Comparison of ENCODE assay signal across 37 cellular contexts in the genomic region with DNA sequence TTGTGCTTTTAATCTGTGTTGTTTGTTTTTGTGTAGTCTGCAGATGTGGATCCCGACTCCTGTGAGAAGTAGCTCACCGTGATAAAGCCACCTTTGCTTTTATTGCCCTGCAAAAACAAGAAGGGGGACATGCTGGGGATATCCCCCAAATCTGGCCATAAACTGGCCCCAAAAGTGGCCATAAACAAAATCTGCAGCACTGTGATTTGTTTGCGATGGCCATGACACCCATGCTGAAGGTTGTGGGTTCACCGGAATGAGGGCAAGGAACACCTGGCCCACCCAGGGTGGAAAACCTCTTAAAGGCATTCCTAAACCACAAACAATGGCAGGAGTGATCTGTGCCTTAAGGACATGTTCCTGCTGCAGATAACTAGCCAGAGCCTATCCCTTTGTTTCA. TPM values are rescaled to one million over a fixed set of nuclear protein-coding genes. Genes with fewer than 3 reads are reported as not detected.
"Had no signal": no experiment of that assay in that cellular context is flagged by ENCODE, and none has a peak within 500 bp of the region (broad histone marks: within the 10 kb centered on the region; RNA-seq: fewer than 3 reads in every experiment).

No MANE protein-coding gene starts in this region.

- H3K9me3 ChIP-seq: adrenal gland had no signal

- FAIRE-seq: astrocyte, bronchial epithelial cell had no signal

- ATAC-seq: activated naive CD4-positive, alpha-beta T cell treated with anti-CD3 and anti-CD28 coated beads, Interleukin-2, amount 50 U/mL, for 72 hours; activated naive CD8-positive, alpha-beta T cell treated with anti-CD3 and anti-CD28 coated beads, Interleukin-2, amount 50 U/mL, for 24 hours; activated T-cell treated with anti-CD3 and anti-CD28 coated beads, Interleukin-2, amount 50 U/mL, for 4 hours; activated T-cell treated with anti-CD3 and anti-CD28 coated beads, Interleukin-2, amount 50 U/mL, for 72 hours; activated T-helper 17 cell treated with anti-CD3 and anti-CD28 coated beads, Interleukin-2, amount 50 U/mL, for 72 hours; body of pancreas had no signal

- H3K27me3 ChIP-seq: brain microvascular endothelial cell, breast epithelium, cardiac muscle cell had no signal

- DNase-seq: activated effector memory CD4-positive, alpha-beta T cell treated with anti-CD3 and anti-CD28 coated beads, Interleukin-2, amount 50 U/mL, for 16 hours; activated effector memory CD4-positive, alpha-beta T cell treated with Interleukin-2 at 50 U/mL for 16 hours; activated gamma-delta T cell; activated gamma-delta T cell treated with Interleukin-2 at 50 U/mL for 16 hours; activated naive CD4-positive, alpha-beta T cell treated with anti-CD3 and anti-CD28 coated beads for 36 hours; activated naive CD4-positive, alpha-beta T cell treated with anti-CD3 and anti-CD28 coated beads, Interleukin-2, amount 10 ng/mL, durations not matched to agents 7 days and 5 days; activated naive CD4-positive, alpha-beta T cell treated with anti-CD3 and anti-CD28 coated beads, Interleukin-2, amount 50 U/mL, for 16 hours; activated naive CD4-positive, alpha-beta T cell treated with Interleukin-2 at 50 U/mL for 16 hours; activated naive CD8-positive, alpha-beta T cell treated with anti-CD3 and anti-CD28 coated beads for 36 hours; activated naive CD8-positive, alpha-beta T cell treated with anti-CD3 and anti-CD28 coated beads, Interleukin-2, amount 10 ng/mL, durations not matched to agents 7 days and 5 days; activated naive CD8-positive, alpha-beta T cell treated with anti-CD3 and anti-CD28 coated beads, Interleukin-2, amount 50 U/mL, for 24 hours; activated T-cell treated with anti-CD3 and anti-CD28 coated beads, Interleukin-2, amount 50 U/mL, for 1 hour; activated T-cell treated with anti-CD3 and anti-CD28 coated beads, Interleukin-2, amount 50 U/mL, for 24 hours; activated T-cell treated with anti-CD3 and anti-CD28 coated beads, Interleukin-2, amount 50 U/mL, for 4 hours; activated T-cell treated with anti-CD3 and anti-CD28 coated beads, Interleukin-2, amount 50 U/mL, for 48 hours; activated T-cell treated with anti-CD3 and anti-CD28 coated beads, Interleukin-2, amount 50 U/mL, for 72 hours; adrenal gland; amniotic stem cell; amygdala; anterior cingulate cortex; aorta; body of pancreas; brain microvascular endothelial cell; caudate nucleus; central memory CD4-positive, alpha-beta T cell; cerebellar nuclear complex had no signal

- H3K4me1 ChIP-seq: adrenal gland, ascending aorta, breast epithelium had no signal

- H3K36me3 ChIP-seq: adrenal gland, ascending aorta, brain microvascular endothelial cell, breast epithelium, cardiac muscle cell had no signal

- H3K27ac ChIP-seq: adrenal gland, ascending aorta, body of pancreas, brain microvascular endothelial cell, breast epithelium, cardiac muscle cell had no signal

- H3K4me3 ChIP-seq: adrenal gland, ascending aorta, body of pancreas, breast epithelium, cardiac muscle cell had no signal

RNA-seq across cellular contexts. Expression of gene AHSP, which starts 15.1 kb away (rescaled TPM):
- total RNA-seq: activated naive CD4-positive, alpha-beta T cell treated with anti-CD3 and anti-CD28 coated beads for 36 hours; activated naive CD4-positive, alpha-beta T cell treated with anti-CD3 and anti-CD28 coated beads, Interleukin-2, amount 50 U/mL, for 72 hours; activated naive CD8-positive, alpha-beta T cell treated with anti-CD3 and anti-CD28 coated beads for 36 hours; activated naive CD8-positive, alpha-beta T cell treated with anti-CD3 and anti-CD28 coated beads, Interleukin-2, amount 10 ng/mL, durations not matched to agents 7 days and 5 days; activated T-cell treated with anti-CD3 and anti-CD28 coated beads, Interleukin-2, amount 50 U/mL, for 4 hours; activated T-cell treated with anti-CD3 and anti-CD28 coated beads, Interleukin-2, amount 50 U/mL, for 72 hours; activated T-helper 1 cell treated with anti-CD3 and anti-CD28 coated beads, Interleukin-12 subunit alpha, Interleukin-12 subunit beta, Interleukin-2, Interleukin-4 antibody, amounts not matched to agents 30 ng/mL and 10 ng/mL and 1 ng/mL, durations not matched to agents 14 hours and 24 hours and 36 hours; activated T-helper 17 cell treated with anti-CD3 and anti-CD28 coated beads, Interleukin-2, amount 50 U/mL, for 72 hours; activated T-helper 2 cell treated with anti-CD3 and anti-CD28 coated beads, Interferon-gamma antibody, Interleukin-2, Interleukin-4, amounts not matched to agents 10 μg/mL and 5 μg/mL and 100 μg/mL, durations not matched to agents 14 hours and 24 hours and 36 hours; adrenal gland; ascending aorta; astrocyte; body of pancreas; breast epithelium; bronchial epithelial cell; cardiac muscle cell; chondrocyte had no signal
- polyA plus RNA-seq: adrenal gland, aorta, cardiac muscle cell had no signal

RNA-seq across cellular contexts. Expression of gene SLC5A2, which starts 59.8 kb away (rescaled TPM):
- total RNA-seq: activated naive CD4-positive, alpha-beta T cell treated with anti-CD3 and anti-CD28 coated beads for 36 hours; activated T-cell treated with anti-CD3 and anti-CD28 coated beads, Interleukin-2, amount 50 U/mL, for 4 hours; activated T-cell treated with anti-CD3 and anti-CD28 coated beads, Interleukin-2, amount 50 U/mL, for 72 hours; activated T-helper 1 cell treated with anti-CD3 and anti-CD28 coated beads, Interleukin-12 subunit alpha, Interleukin-12 subunit beta, Interleukin-2, Interleukin-4 antibody, amounts not matched to agents 30 ng/mL and 10 ng/mL and 1 ng/mL, durations not matched to agents 14 hours and 24 hours and 36 hours; activated T-helper 2 cell treated with anti-CD3 and anti-CD28 coated beads, Interferon-gamma antibody, Interleukin-2, Interleukin-4, amounts not matched to agents 10 μg/mL and 5 μg/mL and 100 μg/mL, durations not matched to agents 14 hours and 24 hours and 36 hours; astrocyte; cardiac septum; chondrocyte had no signal
